In the genomic region with DNA sequence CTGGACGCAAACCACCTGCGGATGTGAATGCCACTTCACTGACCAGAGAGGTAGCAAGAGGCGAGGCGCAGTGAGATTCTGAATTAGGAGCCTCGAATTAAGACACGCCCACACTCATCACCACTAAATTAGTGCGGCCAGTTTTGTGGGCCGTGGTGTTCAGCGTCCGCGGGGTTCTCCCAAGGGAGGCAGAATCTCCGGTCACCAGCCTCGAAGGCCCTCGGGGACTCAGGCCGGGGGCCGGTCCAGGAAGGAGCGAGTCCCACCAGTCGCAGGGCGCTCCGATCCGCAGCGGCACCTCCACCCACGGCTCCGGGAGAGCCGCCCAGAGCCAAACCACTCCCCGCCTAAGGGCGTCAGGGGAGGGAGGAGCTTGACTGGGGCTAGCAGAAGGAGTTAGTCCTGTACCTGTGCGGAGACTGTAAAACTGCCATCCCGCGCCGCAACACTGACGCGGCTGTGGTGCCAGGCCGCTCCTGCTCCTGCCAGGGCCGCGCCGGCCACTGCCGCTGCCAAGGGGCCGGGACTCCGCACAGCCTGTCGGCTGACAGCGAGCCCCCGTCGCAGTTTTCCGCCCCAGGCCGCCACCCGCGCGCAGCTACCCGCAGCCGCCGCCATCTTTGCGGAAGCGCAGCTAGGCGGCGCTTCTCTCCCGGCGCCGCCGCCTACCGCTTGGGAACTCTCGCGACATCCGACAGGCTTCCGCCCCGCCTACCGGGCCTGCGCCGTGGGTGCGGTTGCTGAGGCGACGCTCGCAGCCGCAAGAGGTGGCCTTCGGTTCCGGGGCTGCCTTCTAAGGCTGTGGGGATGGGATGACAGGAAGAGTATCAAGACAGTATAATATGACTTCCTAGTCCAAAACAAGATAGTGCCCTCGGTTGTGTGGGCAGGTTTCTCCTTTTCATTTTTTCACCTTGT, we compare ENCODE assay signal across 8 cellular contexts. TPM values are rescaled to one million over a fixed set of nuclear protein-coding genes. Genes with fewer than 3 reads are reported as not detected.
DNase-seq lines count a peak whose midpoint lies in the region; ATAC-seq and TF ChIP-seq lines count a peak whose summit lies in the region.

A gene with protein sequence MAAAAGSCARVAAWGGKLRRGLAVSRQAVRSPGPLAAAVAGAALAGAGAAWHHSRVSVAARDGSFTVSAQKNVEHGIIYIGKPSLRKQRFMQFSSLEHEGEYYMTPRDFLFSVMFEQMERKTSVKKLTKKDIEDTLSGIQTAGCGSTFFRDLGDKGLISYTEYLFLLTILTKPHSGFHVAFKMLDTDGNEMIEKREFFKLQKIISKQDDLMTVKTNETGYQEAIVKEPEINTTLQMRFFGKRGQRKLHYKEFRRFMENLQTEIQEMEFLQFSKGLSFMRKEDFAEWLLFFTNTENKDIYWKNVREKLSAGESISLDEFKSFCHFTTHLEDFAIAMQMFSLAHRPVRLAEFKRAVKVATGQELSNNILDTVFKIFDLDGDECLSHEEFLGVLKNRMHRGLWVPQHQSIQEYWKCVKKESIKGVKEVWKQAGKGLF (minus strand): TSS at position 640 of the 918 bp plus-strand sequence. CDS start 22 bp downstream, at position 618.

- peak within 1 kb of the TSS; percentile 92 for H3K27ac ChIP-seq in smooth muscle cell (ENCODE audit: low read depth)

- H3K4me1 ChIP-seq in smooth muscle cell (ENCODE audit: low read depth), result no peaks in the 10 kb centered on the region

- no peaks in the 10 kb centered on the region for H3K27me3 ChIP-seq in smooth muscle cell (ENCODE audit: low read depth)

- peak within 1 kb of the TSS; percentile 83 for H3K4me3 Mint-ChIP-seq in WTC11

- CTCF ChIA-PET in WTC11 (lab: Charles Lee), result interaction anchor here (0.7 to 1.3 kb wide), 8 partner anchors 9 to 307 kb away, joined by 3 to 5 read pairs (median 4); no protein-coding TSS in a partner anchor

- no peaks in the 10 kb centered on the region for H3K36me3 Mint-ChIP-seq in WTC11

- no peaks in the 10 kb centered on the region for H3K9me3 Mint-ChIP-seq in WTC11

- H3K79me2 ChIP-seq in smooth muscle cell (ENCODE audit: low read depth), result peaks cover 45% of the 10 kb centered on the region

- H3K9me3 ChIP-seq in smooth muscle cell (replicated peaks; ENCODE audit: low read depth), result no peaks in the 10 kb centered on the region

- ATAC-seq in GM18870 (IDR thresholded peaks at IDR 0.05; ENCODE audit: unreplicated experiment), result peak; percentile 94
- peak; percentile 98 for ATAC-seq in HG03135 (IDR thresholded peaks at IDR 0.05; ENCODE audit: unreplicated experiment)
- ATAC-seq in WTC11, result peak; percentile 97

- no peaks in the 10 kb centered on the region for H3F3A ChIP-seq in smooth muscle cell (ENCODE audit: low read depth)

- TF ChIP-seq CTCF in WTC11 (IDR thresholded peaks at IDR 0.05) (no peak), cardiac fibroblast (IDR thresholded peaks at IDR 0.05; ENCODE audit: low read depth, low read length) (no peak), smooth muscle cell (IDR thresholded peaks at IDR 0.05; ENCODE audit: borderline replicate concordance, insufficient read depth, poor library complexity, severe bottlenecking) (no peak)

- H3K9ac ChIP-seq in smooth muscle cell (ENCODE audit: low read depth), result peak within 1 kb of the TSS; percentile 97

- POLR2A ChIA-PET in WTC11 (lab: Charles Lee), result interaction anchor here (1.0 to 1.3 kb wide), 3 partner anchors 9 to 20 kb away, joined by 4 to 7 read pairs (median 6); no protein-coding TSS in a partner anchor

- in situ Hi-C loops in ACHN (cut with HindIII; ENCODE audit: low pct_ligation_motif_present, low pct_unique_long_range_greater_than_20kb, low sequenced_read_pairs), result no loop called here

- WGBS in smooth muscle cell (ENCODE audit: low lambda C conversion rate), result 1% methylated on average over 76 of the region's 77 CpGs

- H3K4me3 ChIP-seq in cardiac fibroblast (replicated peaks in 1 of 2; ENCODE audit: low read depth in 2 of 2, low read length in 2 of 2) (peak within 1 kb of the TSS; percentile 73 to 83), smooth muscle cell (peak within 1 kb of the TSS; percentile 85)

- no peaks in the 10 kb centered on the region for H3K36me3 ChIP-seq in smooth muscle cell (ENCODE audit: low read depth)

- H3K4me1 Mint-ChIP-seq in WTC11, result peaks cover 16% of the 10 kb centered on the region

- H3K27ac Mint-ChIP-seq in WTC11, result peak within 1 kb of the TSS; percentile 87

- H2AFZ ChIP-seq in smooth muscle cell (ENCODE audit: low read depth), result peak within 1 kb of the TSS; percentile 77

- peak within 1 kb of the TSS; percentile 87 for H3K4me2 ChIP-seq in smooth muscle cell

- DNase-seq in ACHN (peak; percentile 90), NCI-H2227 treated with DMSO at 0.1 percent for 48 hours (lab: John Stamatoyannopoulos, UW) (peak; percentile 89), WTC11 (ENCODE audit: low spot score) (peak; percentile 92), cardiac fibroblast (ENCODE audit: low read depth in 2 of 2) (peak; percentile 94), iPS-NIHi7 (ENCODE audit: extremely low spot score) (peak; percentile 94), smooth muscle cell (lab: John Stamatoyannopoulos, UW; ENCODE audit: unreplicated experiment) (peak; percentile 93)

- peaks cover 31% of the 10 kb centered on the region for H3K27me3 Mint-ChIP-seq in WTC11 (ENCODE audit: low read depth)

- peaks cover 22% of the 10 kb centered on the region for H4K20me1 ChIP-seq in smooth muscle cell (ENCODE audit: low read depth)

TF ChIP-seq in WTC11, 78 proteins besides CTCF, POLR2A, EP300 and RAD21 (continues in another document):
- TF ChIP-seq, protein P1, sequence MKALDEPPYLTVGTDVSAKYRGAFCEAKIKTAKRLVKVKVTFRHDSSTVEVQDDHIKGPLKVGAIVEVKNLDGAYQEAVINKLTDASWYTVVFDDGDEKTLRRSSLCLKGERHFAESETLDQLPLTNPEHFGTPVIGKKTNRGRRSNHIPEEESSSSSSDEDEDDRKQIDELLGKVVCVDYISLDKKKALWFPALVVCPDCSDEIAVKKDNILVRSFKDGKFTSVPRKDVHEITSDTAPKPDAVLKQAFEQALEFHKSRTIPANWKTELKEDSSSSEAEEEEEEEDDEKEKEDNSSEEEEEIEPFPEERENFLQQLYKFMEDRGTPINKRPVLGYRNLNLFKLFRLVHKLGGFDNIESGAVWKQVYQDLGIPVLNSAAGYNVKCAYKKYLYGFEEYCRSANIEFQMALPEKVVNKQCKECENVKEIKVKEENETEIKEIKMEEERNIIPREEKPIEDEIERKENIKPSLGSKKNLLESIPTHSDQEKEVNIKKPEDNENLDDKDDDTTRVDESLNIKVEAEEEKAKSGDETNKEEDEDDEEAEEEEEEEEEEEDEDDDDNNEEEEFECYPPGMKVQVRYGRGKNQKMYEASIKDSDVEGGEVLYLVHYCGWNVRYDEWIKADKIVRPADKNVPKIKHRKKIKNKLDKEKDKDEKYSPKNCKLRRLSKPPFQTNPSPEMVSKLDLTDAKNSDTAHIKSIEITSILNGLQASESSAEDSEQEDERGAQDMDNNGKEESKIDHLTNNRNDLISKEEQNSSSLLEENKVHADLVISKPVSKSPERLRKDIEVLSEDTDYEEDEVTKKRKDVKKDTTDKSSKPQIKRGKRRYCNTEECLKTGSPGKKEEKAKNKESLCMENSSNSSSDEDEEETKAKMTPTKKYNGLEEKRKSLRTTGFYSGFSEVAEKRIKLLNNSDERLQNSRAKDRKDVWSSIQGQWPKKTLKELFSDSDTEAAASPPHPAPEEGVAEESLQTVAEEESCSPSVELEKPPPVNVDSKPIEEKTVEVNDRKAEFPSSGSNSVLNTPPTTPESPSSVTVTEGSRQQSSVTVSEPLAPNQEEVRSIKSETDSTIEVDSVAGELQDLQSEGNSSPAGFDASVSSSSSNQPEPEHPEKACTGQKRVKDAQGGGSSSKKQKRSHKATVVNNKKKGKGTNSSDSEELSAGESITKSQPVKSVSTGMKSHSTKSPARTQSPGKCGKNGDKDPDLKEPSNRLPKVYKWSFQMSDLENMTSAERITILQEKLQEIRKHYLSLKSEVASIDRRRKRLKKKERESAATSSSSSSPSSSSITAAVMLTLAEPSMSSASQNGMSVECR (CRISPR knock-in tag; IDR thresholded peaks at IDR 0.05; ENCODE audit: borderline replicate concordance), result peak; percentile 62; the same call in 1 of the 2 replicates
- peak; percentile 61; the same call in 1 of the 2 replicates for TF ChIP-seq ESRRA (CRISPR knock-in tag; IDR thresholded peaks at IDR 0.05; ENCODE audit: borderline replicate concordance)
- no peak for TF ChIP-seq FOXJ3 (CRISPR knock-in tag; IDR thresholded peaks at IDR 0.05; ENCODE audit: borderline replicate concordance)
- TF ChIP-seq, protein P2, sequence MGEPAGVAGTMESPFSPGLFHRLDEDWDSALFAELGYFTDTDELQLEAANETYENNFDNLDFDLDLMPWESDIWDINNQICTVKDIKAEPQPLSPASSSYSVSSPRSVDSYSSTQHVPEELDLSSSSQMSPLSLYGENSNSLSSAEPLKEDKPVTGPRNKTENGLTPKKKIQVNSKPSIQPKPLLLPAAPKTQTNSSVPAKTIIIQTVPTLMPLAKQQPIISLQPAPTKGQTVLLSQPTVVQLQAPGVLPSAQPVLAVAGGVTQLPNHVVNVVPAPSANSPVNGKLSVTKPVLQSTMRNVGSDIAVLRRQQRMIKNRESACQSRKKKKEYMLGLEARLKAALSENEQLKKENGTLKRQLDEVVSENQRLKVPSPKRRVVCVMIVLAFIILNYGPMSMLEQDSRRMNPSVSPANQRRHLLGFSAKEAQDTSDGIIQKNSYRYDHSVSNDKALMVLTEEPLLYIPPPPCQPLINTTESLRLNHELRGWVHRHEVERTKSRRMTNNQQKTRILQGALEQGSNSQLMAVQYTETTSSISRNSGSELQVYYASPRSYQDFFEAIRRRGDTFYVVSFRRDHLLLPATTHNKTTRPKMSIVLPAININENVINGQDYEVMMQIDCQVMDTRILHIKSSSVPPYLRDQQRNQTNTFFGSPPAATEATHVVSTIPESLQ (CRISPR knock-in tag; IDR thresholded peaks at IDR 0.05), result no peak
- peak; percentile 33; the same call in 1 of the 2 replicates for TF ChIP-seq E2F5 (CRISPR knock-in tag; IDR thresholded peaks at IDR 0.05)
- TF ChIP-seq GTF2I (CRISPR knock-in tag; conservative IDR thresholded peaks at IDR 0.05), result no peak
- peak; percentile 24; the same call in 1 of the 2 replicates for TF ChIP-seq ZNF416 (CRISPR knock-in tag; IDR thresholded peaks at IDR 0.05)
- TF ChIP-seq MXD4 (CRISPR knock-in tag; IDR thresholded peaks at IDR 0.05; ENCODE audit: borderline replicate concordance), result no peak
- 0 out of 2 replicates have a peak, but pooled peaks have one; percentile 24 for TF ChIP-seq ZNF219 (CRISPR knock-in tag; IDR thresholded peaks at IDR 0.05; ENCODE audit: borderline replicate concordance)
- TF ChIP-seq SMAD3 (CRISPR knock-in tag; IDR thresholded peaks at IDR 0.05; ENCODE audit: borderline replicate concordance), result no peak

RNA-seq across cellular contexts. Expression of the gene that starts here (rescaled TPM):
- total RNA-seq in WTC11 (2021) (33.8 to 35.0 TPM (median 34.4 TPM) in 3 replicates), smooth muscle cell (83.2 and 86.5 TPM in 2 replicates)
- 39.3 and 40.2 TPM in 2 replicates for polyA plus RNA-seq in smooth muscle cell

Comparison
In these comparisons a context has a peak if more than half of its experiments do, and no peak if none do; other contexts are left out.
1. Peak in every context shown above with its lines: DNase-seq, ATAC-seq, H3K4me3 ChIP-seq and H3K27ac ChIP-seq.